In genomic region chr2:43939695-43940094, GRCh38 we compare ENCODE assay signal across 1 cellular context.
TF ChIP-seq lines count a peak whose summit lies in the region.

No MANE protein-coding gene starts in this region.

TF ChIP-seq in K562, 482 proteins besides CTCF, POLR2A, EP300 and RAD21 (continued from another document):
- TF ChIP-seq MAX (CRISPR knock-in tag; IDR thresholded peaks at IDR 0.05) (no peak), FOXO4 (CRISPR knock-in tag; IDR thresholded peaks at IDR 0.05) (no peak), THAP12 (CRISPR knock-in tag; IDR thresholded peaks at IDR 0.05) (no peak)
